Comparison of ENCODE assay signal across 11 cellular contexts in genomic region chr7:25720427-25720826, GRCh38.
DNase-seq lines count a peak whose midpoint lies in the region; ATAC-seq and TF ChIP-seq lines count a peak whose summit lies in the region.
"Had no signal": no experiment of that assay in that cellular context is flagged by ENCODE, and none has a peak within 500 bp of the region (broad histone marks: within the 10 kb centered on the region; RNA-seq: fewer than 3 reads in every experiment).

No MANE protein-coding gene starts in this region.

- peak; percentile 57 for TF ChIP-seq CTCF in GM12872 (IDR thresholded peaks at IDR 0.05; ENCODE audit: insufficient read depth, low read depth, low read length)
- peak; percentile 55 for TF ChIP-seq CTCF in PC-9 (conservative IDR thresholded peaks at IDR 0.05)

- no peaks in the 10 kb centered on the region for H3K4me1 ChIP-seq in PC-9 (replicated peaks; ENCODE audit: insufficient read depth)

- H3K27me3 Mint-ChIP-seq in activated T-cell treated with anti-CD3 and anti-CD28 coated beads, Interleukin-2, amount 50 U/mL, for 4 hours (ENCODE audit: low read depth): peaks cover 10% of the 10 kb centered on the region

- H3K9me3 Mint-ChIP-seq in activated T-cell treated with anti-CD3 and anti-CD28 coated beads, Interleukin-2, amount 50 U/mL, for 4 hours: no peaks in the 10 kb centered on the region
- H3K9me3 Mint-ChIP-seq: effector memory CD8-positive, alpha-beta T cell; stimulated activated naive CD8-positive, alpha-beta T cell treated with anti-CD3 and anti-CD28 coated beads, Interleukin-15, Interleukin-2, amounts not matched to agents 100 ng/mL and 50 ng/mL, for 24 hours had no signal

- peaks cover 79% of the 10 kb centered on the region for H3K27me3 ChIP-seq in PC-9 (ENCODE audit: insufficient read depth, low read depth)

- CTCF ChIA-PET in PC-9 (lab: Charles Lee): no interaction called here

- H3K36me3 ChIP-seq in PC-9 (ENCODE audit: low read depth): no peaks in the 10 kb centered on the region

- no peak for ATAC-seq in HG03095 (IDR thresholded peaks at IDR 0.05; ENCODE audit: unreplicated experiment)
- ATAC-seq in activated T-cell treated with anti-CD3 and anti-CD28 coated beads, Interleukin-2, amount 50 U/mL, for 4 hours: no peak
- ATAC-seq: effector memory CD8-positive, alpha-beta T cell had no signal

- DNase-seq in AG08395 (ENCODE audit: low spot score) (peak; percentile 22), PC-9 (no peak), iPS-NIHi11 (ENCODE audit: low spot score) (peak; percentile 36), NK-92 (lab: John Stamatoyannopoulos, UW; ENCODE audit: unreplicated experiment) (no peak), NCI-H446 treated with DMSO at 0.1 percent for 48 hours (lab: John Stamatoyannopoulos, UW) (no peak)
- DNase-seq in activated T-cell treated with anti-CD3 and anti-CD28 coated beads, Interleukin-2, amount 50 U/mL, for 4 hours: no peak
- DNase-seq: activated CD4-positive, CD25-positive, alpha-beta regulatory T cell treated with anti-CD3 and anti-CD28 coated beads, Interleukin-2, amount 50 U/mL, for 72 hours; effector memory CD8-positive, alpha-beta T cell had no signal

- H2AFZ ChIP-seq in PC-9: no peak overlapping the region

- H3K36me3 Mint-ChIP-seq in activated T-cell treated with anti-CD3 and anti-CD28 coated beads, Interleukin-2, amount 50 U/mL, for 4 hours (ENCODE audit: insufficient read depth): no peaks in the 10 kb centered on the region

- H3K4me1 Mint-ChIP-seq in activated T-cell treated with anti-CD3 and anti-CD28 coated beads, Interleukin-2, amount 50 U/mL, for 4 hours (ENCODE audit: low read depth): no peaks in the 10 kb centered on the region

- POLR2A ChIA-PET in PC-9 (lab: Charles Lee; ENCODE audit: unreplicated experiment): no interaction called here

- no peaks in the 10 kb centered on the region for H3K79me2 ChIP-seq in PC-9 (ENCODE audit: low read depth)

- no TSS peak for BruUV-seq in PC-9 (replicated peaks; lab: Mats Ljungman, UMichigan)

- H3K4me3 ChIP-seq in PC-9: no peak overlapping the region

- no peaks in the 10 kb centered on the region for H3K9me3 ChIP-seq in PC-9 (ENCODE audit: insufficient read depth, low read depth)

- no peak overlapping the region for H3K4me3 Mint-ChIP-seq in activated T-cell treated with anti-CD3 and anti-CD28 coated beads, Interleukin-2, amount 50 U/mL, for 4 hours
- H3K4me3 Mint-ChIP-seq: effector memory CD8-positive, alpha-beta T cell; stimulated activated naive CD8-positive, alpha-beta T cell treated with anti-CD3 and anti-CD28 coated beads, Interleukin-15, Interleukin-2, amounts not matched to agents 100 ng/mL and 50 ng/mL, for 24 hours had no signal

- no peaks in the 10 kb centered on the region for H3F3A ChIP-seq in PC-9 (ENCODE audit: insufficient read depth, low read depth)

- H4K20me1 ChIP-seq in PC-9 (ENCODE audit: insufficient read depth): peaks cover 4% of the 10 kb centered on the region; the same call in 1 of the 2 replicates

- no peak overlapping the region for H3K27ac ChIP-seq in PC-9

- intact Hi-C loops in PC-9 (cut with micrococcal nuclease; ENCODE audit: unreplicated experiment): no loop called here

- H3K9me2 ChIP-seq in PC-9 (ENCODE audit: insufficient read depth): 0 out of 2 replicates have a peak, but pooled peaks cover 4% of the 10 kb centered on the region

- no peak overlapping the region for H3K4me2 ChIP-seq in PC-9

Comparison
In these comparisons a context has a peak if more than half of its experiments do, and no peak if none do; other contexts are left out.
1. DNase-seq: peak in AG08395 (single experiment) and iPS-NIHi11 (single experiment); none in PC-9 (0 of 2), NK-92 (single experiment), activated T-cell treated with anti-CD3 and anti-CD28 coated beads, Interleukin-2, amount 50 U/mL, for 4 hours (single experiment) and NCI-H446 treated with DMSO at 0.1 percent for 48 hours (single experiment).